ENCODE assay signal across 5 cellular contexts in genomic region chr1:16532449-16532991, GRCh38. TPM values are rescaled to one million over a fixed set of nuclear protein-coding genes. Genes with fewer than 3 reads are reported as not detected.
"Had no signal": no experiment of that assay in that cellular context is flagged by ENCODE, and none has a peak within 500 bp of the region (broad histone marks: within the 10 kb centered on the region; RNA-seq: fewer than 3 reads in every experiment).

No MANE protein-coding gene starts in this region.

RNA-seq across cellular contexts. Expression of gene RNU1-1, which starts 18.4 kb away (rescaled TPM):
- polyA plus RNA-seq: foreskin keratinocyte, neural cell, pancreas, SK-N-SH, urinary bladder had no signal
